8 cellular contexts compared by ENCODE assay signal in genomic region chr10:103676851-103677417, GRCh38.
DNase-seq lines count a peak whose midpoint lies in the region; ATAC-seq and TF ChIP-seq lines count a peak whose summit lies in the region.

No MANE protein-coding gene starts in this region.

- H3K4me1 ChIP-seq in RWPE2 (ENCODE audit: insufficient read depth, poor library complexity, severe bottlenecking) (peaks cover 27% of the 10 kb centered on the region), right lobe of liver (no peaks in the 10 kb centered on the region)

- intact Hi-C loops in right lobe of liver (cut with DNase I), result no loop called here

- ATAC-seq in RWPE2 (ENCODE audit: low read depth) (peak; percentile 43; the same call in 2 of the 3 replicates), GM19452 (IDR thresholded peaks at IDR 0.05; ENCODE audit: unreplicated experiment) (no peak), HG03520 (IDR thresholded peaks at IDR 0.05; ENCODE audit: unreplicated experiment) (no peak), right lobe of liver (no peak)

- POLR2A ChIA-PET in AG04450 (lab: Yijun Ruan, JAX), result interaction anchor here (0.6 to 1.2 kb wide), 4 partner anchors 9 to 1354 kb away, joined by 3 to 5 read pairs (median 4); no protein-coding TSS in a partner anchor

- H3K27ac ChIP-seq in AG04450 (ENCODE audit: low read depth, low read length), result peak overlapping the region; percentile 100
- peak overlapping the region; percentile 90 for H3K27ac ChIP-seq in RWPE2 (ENCODE audit: poor library complexity, severe bottlenecking)
- H3K27ac ChIP-seq in right lobe of liver, result no peak overlapping the region

- H3K36me3 ChIP-seq in RWPE2 (ENCODE audit: low read depth), result peaks cover 27% of the 10 kb centered on the region
- no peaks in the 10 kb centered on the region for H3K36me3 ChIP-seq in right lobe of liver

- TF ChIP-seq POLR2A in right lobe of liver (IDR thresholded peaks at IDR 0.05), result no peak

- CTCF ChIA-PET in AG04450 (lab: Charles Lee), result interaction anchor here (3.2 kb wide), 1 partner anchor 9 kb away, joined by 20 read pairs; no protein-coding TSS in a partner anchor

- DNase-seq in AG04450 (ENCODE audit: low read depth, low spot score) (peak; percentile 79), RWPE2 (ENCODE audit: low spot score) (no peak), fibroblast of gingiva (ENCODE audit: low read depth) (peak; percentile 78), non-pigmented ciliary epithelial cell (ENCODE audit: low read depth) (peak; percentile 92), globus pallidus (ENCODE audit: low spot score) (no peak), right lobe of liver (no peak)

- H3K4me3 ChIP-seq in AG04450 (ENCODE audit: low read depth, low read length) (peak overlapping the region; percentile 75), RWPE2 (ENCODE audit: severe bottlenecking) (no peak overlapping the region), right lobe of liver (no peak overlapping the region)

- H3K9me3 ChIP-seq in AG04450 (ENCODE audit: control insufficient read depth, insufficient read depth, low read length) (no peaks in the 10 kb centered on the region; the same call in 1 of the 2 replicates), RWPE2 (ENCODE audit: severe bottlenecking) (peaks cover 1% of the 10 kb centered on the region), right lobe of liver (no peaks in the 10 kb centered on the region)

- TF ChIP-seq CTCF in AG04450 (IDR thresholded peaks at IDR 0.05; ENCODE audit: low read depth, low read length), result no peak
- no peak for TF ChIP-seq CTCF in RWPE2 (IDR thresholded peaks at IDR 0.05; ENCODE audit: poor library complexity, severe bottlenecking)
- no peak for TF ChIP-seq CTCF in right lobe of liver (IDR thresholded peaks at IDR 0.05)

- H3K27me3 ChIP-seq in AG04450 (ENCODE audit: control insufficient read depth, insufficient read depth, low read length), result no peaks in the 10 kb centered on the region
- H3K27me3 ChIP-seq in RWPE2 (ENCODE audit: insufficient read depth, poor library complexity, severe bottlenecking), result no peaks in the 10 kb centered on the region
- no peaks in the 10 kb centered on the region for H3K27me3 ChIP-seq in right lobe of liver

- WGBS in right lobe of liver (ENCODE audit: insufficient coverage, low coverage, low lambda C conversion rate, missing lambda C conversion rate), result 69% methylated on average over 6 of the region's 16 CpGs

Comparison
In these comparisons a context has a peak if more than half of its experiments do, and no peak if none do; other contexts are left out.
1. DNase-seq: peak in AG04450 (single experiment), fibroblast of gingiva (single experiment) and non-pigmented ciliary epithelial cell (single experiment); none in RWPE2 (single experiment), globus pallidus (single experiment) and right lobe of liver (0 of 3).
2. H3K27ac ChIP-seq: peak in AG04450 (single experiment) and RWPE2 (single experiment); none in right lobe of liver (0 of 3).